In the genomic region with DNA sequence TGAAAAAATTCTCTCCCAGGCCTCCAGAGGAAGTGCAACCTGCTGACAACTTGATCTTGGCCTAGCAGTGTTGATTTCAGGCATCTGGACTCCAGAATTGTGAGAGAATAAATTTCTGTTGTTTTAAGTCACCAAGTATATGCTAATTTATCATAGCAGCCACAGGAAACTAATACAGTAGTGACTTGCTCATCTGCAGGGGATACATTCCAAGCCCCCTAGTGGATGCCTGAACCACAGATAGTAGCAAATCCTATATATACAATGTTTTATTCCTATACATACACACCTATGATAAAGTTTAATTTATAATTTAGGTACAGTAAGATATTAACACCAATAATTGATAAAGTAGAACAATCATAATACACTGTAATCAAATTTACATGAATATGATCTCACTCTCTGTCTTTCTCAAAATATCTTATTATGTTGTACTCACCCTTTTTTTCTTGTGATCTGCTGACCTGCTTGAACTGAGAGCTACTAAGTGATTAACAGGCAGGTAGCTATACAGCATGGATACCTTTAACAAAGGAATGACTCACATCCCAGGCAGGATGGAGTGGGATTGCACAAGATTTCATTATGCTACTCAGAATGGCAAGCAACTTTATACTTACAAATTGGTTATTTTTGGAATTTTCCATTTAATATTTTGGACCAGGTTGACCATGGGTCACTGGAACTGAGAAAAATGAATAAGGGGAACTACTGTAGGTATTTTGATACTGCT, we compare ENCODE assay signal across 21 cellular contexts.
DNase-seq lines count a peak whose midpoint lies in the region; ATAC-seq, FAIRE-seq and TF ChIP-seq lines count a peak whose summit lies in the region.
"Had no signal": no experiment of that assay in that cellular context is flagged by ENCODE, and none has a peak within 500 bp of the region (broad histone marks: within the 10 kb centered on the region; RNA-seq: fewer than 3 reads in every experiment).

No MANE protein-coding gene starts in this region.

- TF ChIP-seq EP300 in HepG2 (IDR thresholded peaks at IDR 0.05; ENCODE audit: low read depth in 2 of 2, low read length in 2 of 2) (no peak), HepG2 (CRISPR knock-in tag; IDR thresholded peaks at IDR 0.05; ENCODE audit: borderline replicate concordance) (no peak), ovary (IDR thresholded peaks at IDR 0.05) (no peak)

- H3K27ac ChIP-seq in HepG2 (ENCODE audit: extremely low read length, insufficient read depth, low read length) (no peak overlapping the region), right lobe of liver (no peak overlapping the region), ovary (no peak overlapping the region)
- H3K27ac ChIP-seq: A549, lower lobe of right lung, upper lobe of left lung had no signal

- H3K27me3 ChIP-seq in HepG2 (ENCODE audit: control insufficient read depth in 1 of 2, insufficient read depth in 2 of 2, low read length in 2 of 2): no peaks in the 10 kb centered on the region; a peak in 1 of 5 replicates
- no peaks in the 10 kb centered on the region for H3K27me3 ChIP-seq in right lobe of liver
- H3K27me3 ChIP-seq in MG63: no peaks in the 10 kb centered on the region
- no peaks in the 10 kb centered on the region for H3K27me3 ChIP-seq in ovary
- H3K27me3 ChIP-seq: upper lobe of left lung had no signal

- no peaks in the 10 kb centered on the region for H4K20me1 ChIP-seq in HepG2 (ENCODE audit: insufficient read depth, low read length)

- CTCF ChIA-PET in HepG2 (lab: Yijun Ruan, JAX; ENCODE audit: low intra/inter-chr PET ratio, low total read pairs): no interaction called here

- no peak for TF ChIP-seq RAD21 in HepG2 (CRISPR knock-in tag; IDR thresholded peaks at IDR 0.05)

- no peaks in the 10 kb centered on the region for H3K9me3 ChIP-seq in HepG2 (ENCODE audit: low read length)
- no peaks in the 10 kb centered on the region for H3K9me3 ChIP-seq in right lobe of liver
- no peaks in the 10 kb centered on the region for H3K9me3 ChIP-seq in MG63
- H3K9me3 ChIP-seq in ovary: no peaks in the 10 kb centered on the region
- H3K9me3 ChIP-seq: A549, lower lobe of right lung, upper lobe of left lung had no signal

- TF ChIP-seq CTCF in HepG2 (CRISPR knock-in tag; IDR thresholded peaks at IDR 0.05) (no peak), right lobe of liver (IDR thresholded peaks at IDR 0.05) (no peak), glutamatergic neuron (IDR thresholded peaks at IDR 0.05; ENCODE audit: partially characterized antibody, unreplicated experiment) (peak; percentile 19), ovary (IDR thresholded peaks at IDR 0.05) (no peak)

- intact Hi-C loops in HepG2 (cut with micrococcal nuclease; ENCODE audit: unreplicated experiment) (no loop called here), right lobe of liver (cut with DNase I) (no loop called here), ovary (cut with DNase I) (no loop called here)

- POLR2A ChIA-PET in HepG2 (lab: Yijun Ruan, JAX): no interaction called here

- in situ Hi-C loops in HepG2 (cut with HindIII; ENCODE audit: extremely low pct_ligation_motif_present, low pct_unique_long_range_greater_than_20kb): no loop called here

- H3K79me2 ChIP-seq in HepG2 (ENCODE audit: insufficient read depth, low read length): no peaks in the 10 kb centered on the region

- H3K4me3 ChIP-seq in HepG2 (replicated peaks in 1 of 3; ENCODE audit: insufficient read depth in 1 of 3, low read depth in 2 of 3, low read length in 3 of 3): no peak overlapping the region
- no peak overlapping the region for H3K4me3 ChIP-seq in right lobe of liver
- no peak overlapping the region for H3K4me3 ChIP-seq in MG63
- H3K4me3 ChIP-seq in ovary: no peak overlapping the region
- H3K4me3 ChIP-seq: A549, K562, lower lobe of right lung, upper lobe of left lung had no signal

- ATAC-seq in HepG2: no peak
- ATAC-seq in right lobe of liver: no peak
- ATAC-seq in HG03439 (IDR thresholded peaks at IDR 0.05; ENCODE audit: unreplicated experiment): no peak
- ATAC-seq: A549; activated naive CD8-positive, alpha-beta T cell treated with anti-CD3 and anti-CD28 coated beads, Interleukin-2, amount 50 U/mL, for 24 hours; activated T-cell treated with anti-CD3 and anti-CD28 coated beads, Interleukin-2, amount 50 U/mL, for 72 hours; K562; lower lobe of right lung; naive thymus-derived CD4-positive, alpha-beta T cell had no signal

- H3K4me3 Mint-ChIP-seq in glutamatergic neuron (ENCODE audit: unreplicated experiment): no peak overlapping the region
- H3K4me3 Mint-ChIP-seq: activated CD4-positive, alpha-beta memory T cell treated with anti-CD3 and anti-CD28 coated beads, Interleukin-2, amount 10 ng/mL, durations not matched to agents 7 days and 5 days; activated naive CD8-positive, alpha-beta T cell treated with anti-CD3 and anti-CD28 coated beads, Interleukin-2, amount 50 U/mL, for 24 hours; activated T-cell treated with anti-CD3 and anti-CD28 coated beads, Interleukin-2, amount 50 U/mL, for 72 hours; naive thymus-derived CD4-positive, alpha-beta T cell had no signal

- DNase-seq in HepG2 (ENCODE audit: low spot score) (no peak), right lobe of liver (no peak), SW480 (ENCODE audit: low spot score) (peak; percentile 80), glutamatergic neuron (no peak), MG63 (no peak), ovary (no peak)
- DNase-seq in NK-92 treated with Interleukin-12 subunit alpha and Interleukin-12 subunit beta, amount 100 ng/mL, for 24 hours (lab: John Stamatoyannopoulos, UW): no peak
- DNase-seq: activated CD4-positive, alpha-beta memory T cell treated with anti-CD3 and anti-CD28 coated beads, Interleukin-2, amount 10 ng/mL, durations not matched to agents 7 days and 5 days; activated naive CD8-positive, alpha-beta T cell treated with anti-CD3 and anti-CD28 coated beads, Interleukin-2, amount 50 U/mL, for 24 hours; activated T-cell treated with anti-CD3 and anti-CD28 coated beads, Interleukin-2, amount 50 U/mL, for 72 hours; central memory CD4-positive, alpha-beta T cell; lower lobe of right lung; naive thymus-derived CD4-positive, alpha-beta T cell; NCI-H187 treated with DMSO at 0.1 percent for 48 hours; NCI-H524 treated with DMSO at 0.1 percent for 48 hours; posterior cingulate gyrus; stimulated activated naive CD4-positive, alpha-beta T cell treated with Interleukin-2 at 50 U/mL for 16 hours; upper lobe of left lung had no signal

- H3K27me3 Mint-ChIP-seq in glutamatergic neuron (ENCODE audit: unreplicated experiment): no peaks in the 10 kb centered on the region
- H3K27me3 Mint-ChIP-seq: activated CD4-positive, alpha-beta memory T cell treated with anti-CD3 and anti-CD28 coated beads, Interleukin-2, amount 10 ng/mL, durations not matched to agents 7 days and 5 days; activated naive CD8-positive, alpha-beta T cell treated with anti-CD3 and anti-CD28 coated beads, Interleukin-2, amount 50 U/mL, for 24 hours had no signal

- H3K36me3 ChIP-seq in HepG2 (replicated peaks in 1 of 2; ENCODE audit: control insufficient read depth in 1 of 2, insufficient read depth in 2 of 2, low read length in 2 of 2) (no peaks in the 10 kb centered on the region), right lobe of liver (no peaks in the 10 kb centered on the region), MG63 (no peaks in the 10 kb centered on the region), ovary (no peaks in the 10 kb centered on the region)
- H3K36me3 ChIP-seq: lower lobe of right lung, upper lobe of left lung had no signal

- H3K4me1 Mint-ChIP-seq in glutamatergic neuron (ENCODE audit: low read depth, unreplicated experiment): peaks cover 19% of the 10 kb centered on the region
- H3K4me1 Mint-ChIP-seq: activated CD4-positive, alpha-beta memory T cell treated with anti-CD3 and anti-CD28 coated beads, Interleukin-2, amount 10 ng/mL, durations not matched to agents 7 days and 5 days; activated naive CD8-positive, alpha-beta T cell treated with anti-CD3 and anti-CD28 coated beads, Interleukin-2, amount 50 U/mL, for 24 hours; naive thymus-derived CD4-positive, alpha-beta T cell had no signal

- no peak for FAIRE-seq in HepG2 (lab: Jason Lieb, UNC)
- FAIRE-seq: A549, K562 had no signal

- H3K27ac Mint-ChIP-seq in glutamatergic neuron (ENCODE audit: unreplicated experiment): no peak overlapping the region
- H3K27ac Mint-ChIP-seq: activated CD4-positive, alpha-beta memory T cell treated with anti-CD3 and anti-CD28 coated beads, Interleukin-2, amount 10 ng/mL, durations not matched to agents 7 days and 5 days; activated naive CD8-positive, alpha-beta T cell treated with anti-CD3 and anti-CD28 coated beads, Interleukin-2, amount 50 U/mL, for 24 hours; activated T-cell treated with anti-CD3 and anti-CD28 coated beads, Interleukin-2, amount 50 U/mL, for 72 hours had no signal

- H3K9ac ChIP-seq in HepG2 (ENCODE audit: insufficient read depth, low read depth, low read length): no peak overlapping the region

- H3K4me1 ChIP-seq in HepG2 (ENCODE audit: insufficient read depth, low read length): no peaks in the 10 kb centered on the region
- no peaks in the 10 kb centered on the region for H3K4me1 ChIP-seq in right lobe of liver
- no peaks in the 10 kb centered on the region for H3K4me1 ChIP-seq in ovary (ENCODE audit: insufficient read depth)
- H3K4me1 ChIP-seq: A549, lower lobe of right lung, upper lobe of left lung had no signal

- H3K36me3 Mint-ChIP-seq in glutamatergic neuron (ENCODE audit: unreplicated experiment): no peaks in the 10 kb centered on the region
- H3K36me3 Mint-ChIP-seq: naive thymus-derived CD4-positive, alpha-beta T cell had no signal

- TF ChIP-seq POLR2A in HepG2 (IDR thresholded peaks at IDR 0.05; ENCODE audit: insufficient read depth in 1 of 2, low read depth in 2 of 2, low read length in 2 of 2) (no peak), right lobe of liver (IDR thresholded peaks at IDR 0.05) (no peak), ovary (IDR thresholded peaks at IDR 0.05) (no peak)

- no peaks in the 10 kb centered on the region for H3K9me3 Mint-ChIP-seq in glutamatergic neuron (ENCODE audit: unreplicated experiment)
- H3K9me3 Mint-ChIP-seq: activated naive CD8-positive, alpha-beta T cell treated with anti-CD3 and anti-CD28 coated beads, Interleukin-2, amount 50 U/mL, for 24 hours had no signal

- no peak overlapping the region for H2AFZ ChIP-seq in HepG2 (ENCODE audit: low read length)

- H3K4me2 ChIP-seq in HepG2 (ENCODE audit: low read depth, low read length): no peak overlapping the region
- H3K4me2 ChIP-seq: A549 had no signal

- BruUV-seq in HepG2 (replicated peaks; lab: Mats Ljungman, UMichigan): no TSS peak

TF ChIP-seq in HepG2, 621 proteins besides CTCF, POLR2A, EP300 and RAD21 (continues in another document):
- no peak for TF ChIP-seq ZNF670 (CRISPR knock-in tag; IDR thresholded peaks at IDR 0.05; ENCODE audit: borderline replicate concordance)
- no peak for TF ChIP-seq MXD4 (CRISPR knock-in tag; IDR thresholded peaks at IDR 0.05)
